Comparison of ENCODE assay signal across 9 cellular contexts in the genomic region with DNA sequence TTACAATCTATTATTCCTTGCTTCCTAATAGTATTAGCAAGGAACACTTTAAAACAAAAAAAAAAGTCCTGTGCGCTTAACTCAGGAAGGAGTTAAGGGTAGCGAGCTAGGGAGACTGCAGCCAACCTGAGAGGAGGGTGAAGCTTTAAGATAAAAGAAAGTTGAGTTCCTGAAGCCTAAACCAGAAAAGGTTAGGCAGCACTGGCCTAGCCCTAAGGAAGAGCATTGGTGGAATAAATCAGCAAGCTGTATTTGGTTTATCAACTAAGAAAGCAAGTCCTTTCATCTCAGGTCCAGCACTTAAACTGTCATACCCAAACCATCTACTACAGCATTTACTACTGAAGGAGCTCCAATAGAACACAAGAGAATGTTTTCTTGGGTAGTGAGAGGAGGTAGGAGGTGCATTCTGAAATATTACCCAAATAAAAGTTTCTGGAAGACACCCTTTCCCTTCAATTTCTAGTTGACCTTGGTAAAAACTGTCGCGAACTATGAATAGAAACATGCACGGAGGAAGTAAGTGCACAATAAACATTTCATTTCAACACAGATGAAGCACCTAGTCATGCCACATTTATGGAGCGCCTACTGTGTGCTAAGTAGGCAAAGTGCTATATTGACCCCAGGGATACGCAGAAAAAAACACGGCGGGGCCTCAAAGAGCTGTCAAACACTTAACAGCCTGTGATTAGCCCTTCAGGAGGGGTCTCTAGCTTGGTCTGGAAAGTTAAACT. TPM values are rescaled to one million over a fixed set of nuclear protein-coding genes. Genes with fewer than 3 reads are reported as not detected.
A peak's percentile ranks its signal among the peaks of the same experiment; 100 is the strongest.
DNase-seq lines count a peak whose midpoint lies in the region; ATAC-seq, FAIRE-seq and TF ChIP-seq lines count a peak whose summit lies in the region.
"Had no signal": no experiment of that assay in that cellular context is flagged by ENCODE, and none has a peak within 500 bp of the region (broad histone marks: within the 10 kb centered on the region; RNA-seq: fewer than 3 reads in every experiment).

No MANE protein-coding gene starts in this region.

- H3K27me3 ChIP-seq in heart left ventricle (no peaks in the 10 kb centered on the region), adrenal gland (no peaks in the 10 kb centered on the region), HepG2 (ENCODE audit: control insufficient read depth in 1 of 2, insufficient read depth in 2 of 2, low read length in 2 of 2) (no peaks in the 10 kb centered on the region; a peak in 1 of 5 replicates), tibial nerve (no peaks in the 10 kb centered on the region)

- intact Hi-C loops in heart left ventricle (cut with DNase I) (loop anchor here in 5 of 10 donors (2.0 to 10.0 kb wide), 6 partner anchors 17 to 299 kb away; partner anchors contain the start of genes CDC73 (in 2 of the 5), RGS2 (in 2 of the 5), RO60 (in 2 of the 5) and UCHL5 (in 2 of the 5)), Right ventricle myocardium inferior (cut with DNase I) (loop anchor here (2.0 kb wide), 2 partner anchors 17 to 45 kb away; partner anchors contain the start of genes RO60 and UCHL5), adrenal gland (cut with DNase I) (no loop called here), HepG2 (cut with micrococcal nuclease; ENCODE audit: unreplicated experiment) (loop anchor here (1.0 kb wide), 1 partner anchor 44 kb away; no protein-coding TSS in a partner anchor)

- H3K79me2 ChIP-seq in HepG2 (ENCODE audit: insufficient read depth, low read length): peaks cover 31% of the 10 kb centered on the region

- BruUV-seq in HepG2 (replicated peaks; lab: Mats Ljungman, UMichigan): no TSS peak

- H3K36me3 ChIP-seq in heart left ventricle: peaks cover 0 to 23% (median 19%) of the 10 kb centered on the region in 9 donors
- peaks cover 0 to 16% of the 10 kb centered on the region in 2 donors for H3K36me3 ChIP-seq in adrenal gland (replicated peaks in 1 of 2)
- peaks cover 6 to 16% of the 10 kb centered on the region in 2 experiments; a peak in 4 of 5 replicates for H3K36me3 ChIP-seq in HepG2 (replicated peaks in 1 of 2; ENCODE audit: control insufficient read depth in 1 of 2, insufficient read depth in 2 of 2, low read length in 2 of 2)
- peaks cover 0 to 18% (median 0%) of the 10 kb centered on the region in 3 donors for H3K36me3 ChIP-seq in tibial nerve

- POLR2A ChIA-PET in HepG2 (lab: Yijun Ruan, JAX): interaction anchor here (1.6 to 2.9 kb wide), 5 partner anchors 10 to 45 kb away, joined by 9 to 31 read pairs (median 13); partner anchors contain the start of genes CDC73, RO60 and UCHL5

- peak overlapping the region; percentile 70 to 99 (median 92) for H3K27ac ChIP-seq in heart left ventricle
- H3K27ac ChIP-seq in adrenal gland: peak overlapping the region; percentile 78 to 99 (median 92)
- H3K27ac ChIP-seq in HepG2 (ENCODE audit: extremely low read length, insufficient read depth, low read length): peak overlapping the region; percentile 89
- H3K27ac ChIP-seq in tibial nerve: peak overlapping the region; percentile 85 to 96 (median 90)

- no peak for TF ChIP-seq POLR2A in heart left ventricle (IDR thresholded peaks at IDR 0.05)
- TF ChIP-seq POLR2A in adrenal gland (IDR thresholded peaks at IDR 0.05): no peak
- no peak for TF ChIP-seq POLR2A in HepG2 (IDR thresholded peaks at IDR 0.05; ENCODE audit: insufficient read depth in 1 of 2, low read depth in 2 of 2, low read length in 2 of 2)
- no peak for TF ChIP-seq POLR2A in tibial nerve (IDR thresholded peaks at IDR 0.05)

- FAIRE-seq in HepG2 (lab: Jason Lieb, UNC): no peak
- FAIRE-seq: endometrium had no signal

- WGBS in heart left ventricle, 4 donors: 31 to 38% (median 32%) methylated on average over 9 of the region's 9 CpGs
- 24 to 35% (median 28%) methylated on average over 9 of the region's 9 CpGs for WGBS in adrenal gland, 4 donors
- 30% methylated on average over 9 of the region's 9 CpGs for WGBS in HepG2 (ENCODE audit: low lambda C conversion rate)
- 32 to 33% methylated on average over 9 of the region's 9 CpGs for WGBS in tibial nerve, 2 donors

- DNase-seq in heart left ventricle (no peak), Right ventricle myocardium inferior (ENCODE audit: missing footprints) (no peak), adrenal gland (no peak), HepG2 (ENCODE audit: low spot score) (no peak), tibial nerve (ENCODE audit: low spot score in 2 of 2) (no peak), GDM1 (lab: John Stamatoyannopoulos, UW) (no peak), NCI-H526 treated with DMSO at 0.1 percent for 48 hours (lab: John Stamatoyannopoulos, UW) (no peak)
- no peak for DNase-seq in stimulated activated CD8-positive, alpha-beta memory T cell treated with anti-CD3 and anti-CD28 coated beads, Interleukin-4, amount 100 ng/mL, for 48 hours

- H3K4me1 ChIP-seq in heart left ventricle (peaks cover 3 to 25% (median 13%) of the 10 kb centered on the region in 12 donors), adrenal gland (replicated peaks in 1 of 2) (peaks cover 9 to 18% of the 10 kb centered on the region in 2 donors), HepG2 (ENCODE audit: insufficient read depth, low read length) (peaks cover 44% of the 10 kb centered on the region), tibial nerve (peaks cover 0 to 30% (median 10%) of the 10 kb centered on the region in 4 donors)

- TF ChIP-seq CTCF in heart left ventricle (IDR thresholded peaks at IDR 0.05): no peak
- no peak for TF ChIP-seq CTCF in adrenal gland (IDR thresholded peaks at IDR 0.05)
- TF ChIP-seq CTCF in HepG2 (CRISPR knock-in tag; IDR thresholded peaks at IDR 0.05): no peak
- TF ChIP-seq CTCF in tibial nerve (IDR thresholded peaks at IDR 0.05): no peak

- CTCF ChIA-PET in HepG2 (lab: Yijun Ruan, JAX; ENCODE audit: low intra/inter-chr PET ratio, low total read pairs): interaction anchor here (1.3 kb wide), 1 partner anchor 17 kb away, joined by 4 read pairs; no protein-coding TSS in a partner anchor

- H3K9me3 ChIP-seq in heart left ventricle (no peaks in the 10 kb centered on the region), adrenal gland (replicated peaks in 1 of 3) (no peaks in the 10 kb centered on the region), HepG2 (ENCODE audit: low read length) (no peaks in the 10 kb centered on the region), tibial nerve (no peaks in the 10 kb centered on the region)

- peak overlapping the region; percentile 78 for H3K9ac ChIP-seq in HepG2 (ENCODE audit: insufficient read depth, low read depth, low read length)

- no peaks in the 10 kb centered on the region for H4K20me1 ChIP-seq in HepG2 (ENCODE audit: insufficient read depth, low read length)

- in situ Hi-C loops in HepG2 (cut with HindIII; ENCODE audit: extremely low pct_ligation_motif_present, low pct_unique_long_range_greater_than_20kb): no loop called here

- TF ChIP-seq EP300 in HepG2 (IDR thresholded peaks at IDR 0.05; ENCODE audit: low read depth in 2 of 2, low read length in 2 of 2) (no peak), HepG2 (CRISPR knock-in tag; IDR thresholded peaks at IDR 0.05; ENCODE audit: borderline replicate concordance) (no peak), tibial nerve (IDR thresholded peaks at IDR 0.05) (no peak)

- ATAC-seq in heart left ventricle (no peak), Right ventricle myocardium inferior (no peak), HepG2 (no peak)

- TF ChIP-seq RAD21 in HepG2 (CRISPR knock-in tag; IDR thresholded peaks at IDR 0.05): no peak

- H3K4me3 ChIP-seq in heart left ventricle: peak overlapping the region; percentile 78 to 96 (median 88)
- peak overlapping the region in 3 of 4 donors; percentile 27 to 93 (median 68) for H3K4me3 ChIP-seq in adrenal gland
- H3K4me3 ChIP-seq in HepG2 (replicated peaks in 1 of 3; ENCODE audit: insufficient read depth in 1 of 3, low read depth in 2 of 3, low read length in 3 of 3): peak overlapping the region; percentile 70 to 93 (median 82)
- peak overlapping the region; percentile 67 to 83 (median 75) for H3K4me3 ChIP-seq in tibial nerve

- H3K4me2 ChIP-seq in HepG2 (ENCODE audit: low read depth, low read length): peak overlapping the region; percentile 76

- H2AFZ ChIP-seq in HepG2 (ENCODE audit: low read length): no peak overlapping the region

RNA-seq across cellular contexts. Expression of gene GLRX2, which starts 1.3 kb away (rescaled TPM):
- total RNA-seq in heart left ventricle: 100 to 1,000 TPM in 1 of 9 donors, 10 to 100 TPM in 8; 11.0 to 102 (median 28.5) TPM
- 10 to 100 TPM; 45.3 to 57.6 TPM for polyA plus RNA-seq in heart left ventricle
- 45.3 TPM for total RNA-seq in Right ventricle myocardium inferior
- 10 to 100 TPM in 6 of 8 donors, 1 to 10 TPM in 2; 3.0 to 40.5 (median 20.8) TPM for total RNA-seq in adrenal gland
- polyA plus RNA-seq in adrenal gland: 10 to 100 TPM in 2 of 3 donors, 1 to 10 TPM in 1; 10.0 to 59.8 (median 25.1) TPM
- total RNA-seq in HepG2 (2016; rRNA removed; fragmentation: Illumina TruSeq; extraction: Trizol): 39.0 and 42.1 TPM in 2 replicates
- 15.2 and 15.4 TPM in 2 replicates for total RNA-seq in HepG2 (2016; cell fraction: cytosol; rRNA removed; fragmentation: Illumina TruSeq; extraction: Trizol; ENCODE audit: low read depth)
- total RNA-seq in HepG2 (2016; cell fraction: insoluble cytoplasmic fraction; rRNA removed; fragmentation: Illumina TruSeq; extraction: Trizol): 37.3 and 45.3 TPM in 2 replicates
- total RNA-seq in HepG2 (2016; cell fraction: membrane; rRNA removed; fragmentation: Illumina TruSeq; extraction: Trizol): 16.0 and 16.3 TPM in 2 replicates
- 14.4 and 15.4 TPM in 2 replicates for total RNA-seq in HepG2 (2016; cell fraction: nucleus; rRNA removed; fragmentation: Illumina TruSeq; extraction: Trizol)
- polyA plus RNA-seq in HepG2 (2011; rRNA removed): 11.8 and 11.9 TPM in 2 replicates
- polyA plus RNA-seq in HepG2 (2011; cell fraction: cytosol; rRNA removed): 7.4 and 10.8 TPM in 2 replicates
- polyA plus RNA-seq in HepG2 (2011; cell fraction: nucleus; rRNA removed): 2.3 and 3.1 TPM in 2 replicates
- polyA plus RNA-seq in HepG2 (2012): 13.8 and 16.5 TPM in 2 replicates
- 14.1 and 15.6 TPM in 2 replicates for polyA plus RNA-seq in HepG2 (2016; cell fraction: cytosol; fragmentation: Illumina TruSeq; extraction: Trizol; ENCODE audit: low read depth)
- 44.7 and 48.7 TPM in 2 replicates for polyA plus RNA-seq in HepG2 (2016; cell fraction: insoluble cytoplasmic fraction; fragmentation: Illumina TruSeq; extraction: Trizol; ENCODE audit: low read depth)
- 15.5 and 17.5 TPM in 2 replicates for polyA plus RNA-seq in HepG2 (2016; cell fraction: membrane; fragmentation: Illumina TruSeq; extraction: Trizol; ENCODE audit: low read depth)
- 24.2 and 30.9 TPM in 2 replicates for polyA plus RNA-seq in HepG2 (2016; cell fraction: nucleus; fragmentation: Illumina TruSeq; extraction: Trizol; ENCODE audit: insufficient read depth, low read depth)
- polyA minus RNA-seq in HepG2 (2011; rRNA and poly(A)+ RNA removed; ENCODE audit: low replicate concordance): 1.8 and 2.8 TPM in 2 replicates
- 2.9 and 3.5 TPM in 2 replicates for polyA minus RNA-seq in HepG2 (2011; cell fraction: cytosol; rRNA and poly(A)+ RNA removed)
- 6.4 and 7.1 TPM in 2 replicates for polyA minus RNA-seq in HepG2 (2011; cell fraction: nucleus; rRNA and poly(A)+ RNA removed)
- total RNA-seq in tibial nerve: 1 to 10 TPM; 3.9 to 8.3 (median 4.8) TPM

RNA-seq across cellular contexts. Expression of gene CDC73, which starts 17.9 kb away (rescaled TPM):
- total RNA-seq in heart left ventricle (10 to 100 TPM; 26.6 to 57.3 (median 53.6) TPM), Right ventricle myocardium inferior (48.6 TPM), adrenal gland (10 to 100 TPM; 18.0 to 64.0 (median 47.3) TPM), HepG2 (2016; rRNA removed; fragmentation: Illumina TruSeq; extraction: Trizol) (26.3 and 38.3 TPM in 2 replicates), tibial nerve (10 to 100 TPM; 41.4 to 89.4 (median 51.5) TPM)
- polyA plus RNA-seq in heart left ventricle (10 to 100 TPM in 1 of 2 donors, 1 to 10 TPM in 1; 8.3 to 20.7 TPM), adrenal gland (10 to 100 TPM in 2 of 3 donors, 1 to 10 TPM in 1; 5.9 to 43.3 (median 10.7) TPM), HepG2 (2011; rRNA removed) (17.8 and 20.2 TPM in 2 replicates)
- 7.0 and 9.9 TPM in 2 replicates for total RNA-seq in HepG2 (2016; cell fraction: cytosol; rRNA removed; fragmentation: Illumina TruSeq; extraction: Trizol; ENCODE audit: low read depth)
- total RNA-seq in HepG2 (2016; cell fraction: insoluble cytoplasmic fraction; rRNA removed; fragmentation: Illumina TruSeq; extraction: Trizol): 24.1 and 35.5 TPM in 2 replicates
- total RNA-seq in HepG2 (2016; cell fraction: membrane; rRNA removed; fragmentation: Illumina TruSeq; extraction: Trizol): 12.2 and 17.8 TPM in 2 replicates
- total RNA-seq in HepG2 (2016; cell fraction: nucleus; rRNA removed; fragmentation: Illumina TruSeq; extraction: Trizol): 28.6 and 30.2 TPM in 2 replicates
- polyA plus RNA-seq in HepG2 (2011; cell fraction: cytosol; rRNA removed): 8.2 and 11.2 TPM in 2 replicates
- polyA plus RNA-seq in HepG2 (2011; cell fraction: nucleus; rRNA removed): 13.7 and 23.6 TPM in 2 replicates
- 14.9 and 21.9 TPM in 2 replicates for polyA plus RNA-seq in HepG2 (2012)
- 2.7 and 3.0 TPM in 2 replicates for polyA plus RNA-seq in HepG2 (2016; cell fraction: cytosol; fragmentation: Illumina TruSeq; extraction: Trizol; ENCODE audit: low read depth)
- 43.2 and 54.7 TPM in 2 replicates for polyA plus RNA-seq in HepG2 (2016; cell fraction: insoluble cytoplasmic fraction; fragmentation: Illumina TruSeq; extraction: Trizol; ENCODE audit: low read depth)
- 6.9 and 10.0 TPM in 2 replicates for polyA plus RNA-seq in HepG2 (2016; cell fraction: membrane; fragmentation: Illumina TruSeq; extraction: Trizol; ENCODE audit: low read depth)
- polyA plus RNA-seq in HepG2 (2016; cell fraction: nucleus; fragmentation: Illumina TruSeq; extraction: Trizol; ENCODE audit: insufficient read depth, low read depth): 21.7 and 29.5 TPM in 2 replicates
- polyA minus RNA-seq in HepG2 (2011; rRNA and poly(A)+ RNA removed; ENCODE audit: low replicate concordance): 4.6 and 13.8 TPM in 2 replicates
- 18.6 and 19.3 TPM in 2 replicates for polyA minus RNA-seq in HepG2 (2011; cell fraction: cytosol; rRNA and poly(A)+ RNA removed)
- polyA minus RNA-seq in HepG2 (2011; cell fraction: nucleus; rRNA and poly(A)+ RNA removed): 88.3 and 88.8 TPM in 2 replicates

RNA-seq across cellular contexts. Expression of gene RO60, which starts 44.5 kb away (rescaled TPM):
- total RNA-seq in heart left ventricle: 10 to 100 TPM; 48.3 to 67.7 (median 55.6) TPM
- 10 to 100 TPM in 1 of 2 donors, 1 to 10 TPM in 1; 5.9 to 20.5 TPM for polyA plus RNA-seq in heart left ventricle
- 42.8 TPM for total RNA-seq in Right ventricle myocardium inferior
- 10 to 100 TPM; 60.7 to 85.0 (median 76.0) TPM for total RNA-seq in adrenal gland
- polyA plus RNA-seq in adrenal gland: 10 to 100 TPM in 2 of 3 donors, 1 to 10 TPM in 1; 3.8 to 19.0 (median 10.6) TPM
- 53.7 and 90.0 TPM in 2 replicates for total RNA-seq in HepG2 (2016; rRNA removed; fragmentation: Illumina TruSeq; extraction: Trizol)
- total RNA-seq in HepG2 (2016; cell fraction: cytosol; rRNA removed; fragmentation: Illumina TruSeq; extraction: Trizol; ENCODE audit: low read depth): 10.5 and 10.8 TPM in 2 replicates
- total RNA-seq in HepG2 (2016; cell fraction: insoluble cytoplasmic fraction; rRNA removed; fragmentation: Illumina TruSeq; extraction: Trizol): 53.1 and 96.6 TPM in 2 replicates
- 18.2 and 19.9 TPM in 2 replicates for total RNA-seq in HepG2 (2016; cell fraction: membrane; rRNA removed; fragmentation: Illumina TruSeq; extraction: Trizol)
- 33.6 and 37.0 TPM in 2 replicates for total RNA-seq in HepG2 (2016; cell fraction: nucleus; rRNA removed; fragmentation: Illumina TruSeq; extraction: Trizol)
- 14.5 and 20.3 TPM in 2 replicates for polyA plus RNA-seq in HepG2 (2011; rRNA removed)
- 11.4 and 12.3 TPM in 2 replicates for polyA plus RNA-seq in HepG2 (2011; cell fraction: cytosol; rRNA removed)
- polyA plus RNA-seq in HepG2 (2011; cell fraction: nucleus; rRNA removed): 16.9 and 17.1 TPM in 2 replicates
- 15.5 and 15.6 TPM in 2 replicates for polyA plus RNA-seq in HepG2 (2012)
- polyA plus RNA-seq in HepG2 (2016; cell fraction: cytosol; fragmentation: Illumina TruSeq; extraction: Trizol; ENCODE audit: low read depth): 1.2 TPM in 2 replicates
- polyA plus RNA-seq in HepG2 (2016; cell fraction: insoluble cytoplasmic fraction; fragmentation: Illumina TruSeq; extraction: Trizol; ENCODE audit: low read depth): 22.6 and 23.2 TPM in 2 replicates
- polyA plus RNA-seq in HepG2 (2016; cell fraction: membrane; fragmentation: Illumina TruSeq; extraction: Trizol; ENCODE audit: low read depth): 2.6 TPM in 2 replicates
- polyA plus RNA-seq in HepG2 (2016; cell fraction: nucleus; fragmentation: Illumina TruSeq; extraction: Trizol; ENCODE audit: insufficient read depth, low read depth): 15.8 and 18.7 TPM in 2 replicates
- 57.6 and 70.0 TPM in 2 replicates for polyA minus RNA-seq in HepG2 (2011; rRNA and poly(A)+ RNA removed; ENCODE audit: low replicate concordance)
- 54.5 and 59.0 TPM in 2 replicates for polyA minus RNA-seq in HepG2 (2011; cell fraction: cytosol; rRNA and poly(A)+ RNA removed)
- 74.0 and 82.1 TPM in 2 replicates for polyA minus RNA-seq in HepG2 (2011; cell fraction: nucleus; rRNA and poly(A)+ RNA removed)
- total RNA-seq in tibial nerve: 100 to 1,000 TPM in 2 of 4 donors, 10 to 100 TPM in 2; 67.5 to 108 (median 91.3) TPM

RNA-seq across cellular contexts. Expression of gene UCHL5, which starts 44.8 kb away (rescaled TPM):
- total RNA-seq in heart left ventricle (10 to 100 TPM; 28.8 to 45.3 (median 37.1) TPM), Right ventricle myocardium inferior (42.9 TPM), adrenal gland (10 to 100 TPM; 11.4 to 43.3 (median 24.8) TPM), HepG2 (2016; rRNA removed; fragmentation: Illumina TruSeq; extraction: Trizol) (44.1 and 72.4 TPM in 2 replicates), tibial nerve (10 to 100 TPM; 22.2 to 50.0 (median 29.0) TPM)
- polyA plus RNA-seq in heart left ventricle (10 to 100 TPM; 21.4 to 30.8 TPM), adrenal gland (10 to 100 TPM in 2 of 3 donors, 1 to 10 TPM in 1; 9.3 to 71.9 (median 12.2) TPM), HepG2 (2011; rRNA removed) (11.3 and 18.2 TPM in 2 replicates)
- total RNA-seq in HepG2 (2016; cell fraction: cytosol; rRNA removed; fragmentation: Illumina TruSeq; extraction: Trizol; ENCODE audit: low read depth): 10.9 and 11.5 TPM in 2 replicates
- 41.4 and 69.5 TPM in 2 replicates for total RNA-seq in HepG2 (2016; cell fraction: insoluble cytoplasmic fraction; rRNA removed; fragmentation: Illumina TruSeq; extraction: Trizol)
- 21.8 and 25.2 TPM in 2 replicates for total RNA-seq in HepG2 (2016; cell fraction: membrane; rRNA removed; fragmentation: Illumina TruSeq; extraction: Trizol)
- 48.2 and 48.7 TPM in 2 replicates for total RNA-seq in HepG2 (2016; cell fraction: nucleus; rRNA removed; fragmentation: Illumina TruSeq; extraction: Trizol)
- 5.7 and 8.6 TPM in 2 replicates for polyA plus RNA-seq in HepG2 (2011; cell fraction: cytosol; rRNA removed)
- 8.0 and 8.1 TPM in 2 replicates for polyA plus RNA-seq in HepG2 (2011; cell fraction: nucleus; rRNA removed)
- polyA plus RNA-seq in HepG2 (2012): 18.9 and 28.2 TPM in 2 replicates
- 9.4 and 9.6 TPM in 2 replicates for polyA plus RNA-seq in HepG2 (2016; cell fraction: cytosol; fragmentation: Illumina TruSeq; extraction: Trizol; ENCODE audit: low read depth)
- polyA plus RNA-seq in HepG2 (2016; cell fraction: insoluble cytoplasmic fraction; fragmentation: Illumina TruSeq; extraction: Trizol; ENCODE audit: low read depth): 95.7 and 95.9 TPM in 2 replicates
- polyA plus RNA-seq in HepG2 (2016; cell fraction: membrane; fragmentation: Illumina TruSeq; extraction: Trizol; ENCODE audit: low read depth): 15.2 and 17.2 TPM in 2 replicates
- polyA plus RNA-seq in HepG2 (2016; cell fraction: nucleus; fragmentation: Illumina TruSeq; extraction: Trizol; ENCODE audit: insufficient read depth, low read depth): 44.2 and 50.7 TPM in 2 replicates
- polyA minus RNA-seq in HepG2 (2011; rRNA and poly(A)+ RNA removed; ENCODE audit: low replicate concordance): 8.2 and 18.8 TPM in 2 replicates
- polyA minus RNA-seq in HepG2 (2011; cell fraction: cytosol; rRNA and poly(A)+ RNA removed): 10.1 and 16.5 TPM in 2 replicates
- polyA minus RNA-seq in HepG2 (2011; cell fraction: nucleus; rRNA and poly(A)+ RNA removed): 45.1 and 47.9 TPM in 2 replicates

Comparison
In these comparisons a context has a peak if more than half of its experiments do, and no peak if none do; other contexts are left out.
1. intact Hi-C loops: an anchor here in Right ventricle myocardium inferior (2.0 kb wide) and HepG2 (1.0 kb wide); none called in adrenal gland.